8 cellular contexts compared by ENCODE assay signal in the genomic region with DNA sequence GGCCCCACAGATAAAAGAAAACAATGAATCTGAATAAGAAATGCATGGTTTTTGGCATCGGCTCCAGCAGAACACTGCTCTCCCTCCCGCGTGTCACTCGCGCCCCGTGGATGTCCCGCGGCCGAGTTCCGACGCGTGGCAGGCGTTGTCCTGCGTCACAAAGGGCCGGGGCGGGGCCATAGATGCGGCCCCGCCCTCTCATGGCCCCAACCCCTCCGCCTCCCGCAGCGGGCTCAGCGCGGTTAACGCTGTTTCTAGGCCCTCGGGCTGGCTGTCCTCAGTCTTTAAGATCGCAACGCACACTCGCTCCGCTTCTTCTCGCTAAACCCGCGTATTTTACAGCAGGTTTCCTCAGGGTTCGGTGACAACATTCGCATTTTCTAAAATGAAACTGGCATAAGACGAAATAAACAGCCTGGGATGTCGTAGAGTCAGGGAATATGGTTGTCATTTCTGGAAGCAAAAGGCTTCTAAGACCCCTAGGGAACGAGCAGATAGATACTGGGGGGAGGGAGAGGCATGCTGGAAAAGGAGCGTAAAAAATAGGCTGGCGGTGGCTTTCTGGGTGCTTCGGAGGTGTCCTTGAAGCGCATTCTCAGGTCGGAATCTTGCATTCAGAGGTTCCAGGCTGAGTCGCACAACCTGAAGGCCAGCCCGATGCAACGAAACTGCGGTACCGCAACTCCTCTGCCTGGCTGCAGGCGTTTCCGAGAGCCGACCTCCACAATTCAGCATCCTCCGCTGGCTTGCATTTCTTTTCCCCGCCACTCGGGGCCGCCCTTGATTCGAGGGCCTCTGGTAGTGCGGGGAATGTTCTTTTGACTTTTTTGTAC. TPM values are rescaled to one million over a fixed set of nuclear protein-coding genes. Genes with fewer than 3 reads are reported as not detected.
A peak's percentile ranks its signal among the peaks of the same experiment; 100 is the strongest.
DNase-seq lines count a peak whose midpoint lies in the region; ATAC-seq and TF ChIP-seq lines count a peak whose summit lies in the region.

A gene with protein sequence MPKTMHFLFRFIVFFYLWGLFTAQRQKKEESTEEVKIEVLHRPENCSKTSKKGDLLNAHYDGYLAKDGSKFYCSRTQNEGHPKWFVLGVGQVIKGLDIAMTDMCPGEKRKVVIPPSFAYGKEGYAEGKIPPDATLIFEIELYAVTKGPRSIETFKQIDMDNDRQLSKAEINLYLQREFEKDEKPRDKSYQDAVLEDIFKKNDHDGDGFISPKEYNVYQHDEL (minus strand): TSS at position 159 of the 833 bp plus-strand sequence. CDS start 101 bp downstream, at position 58.

- H3K27ac ChIP-seq in SK-N-SH (ENCODE audit: low read depth in 2 of 2, low read length in 1 of 2): peak within 1 kb of the TSS; percentile 78 to 91
- peak within 1 kb of the TSS; percentile 93 to 98 for H3K27ac ChIP-seq in thoracic aorta

- TF ChIP-seq EP300 in SK-N-SH (IDR thresholded peaks at IDR 0.05; ENCODE audit: borderline replicate concordance in 1 of 2, low read depth in 1 of 2, low read length in 1 of 2): no peak

- H3K4me3 ChIP-seq in GM06990 (replicated peaks; ENCODE audit: low read depth, low read length): peak within 1 kb of the TSS; percentile 76
- peak within 1 kb of the TSS; percentile 93 for H3K4me3 ChIP-seq in HFF-Myc (replicated peaks; ENCODE audit: low read depth, low read length)
- H3K4me3 ChIP-seq in NB4 (ENCODE audit: low read depth, low read length): peak within 1 kb of the TSS; percentile 95
- peak within 1 kb of the TSS; percentile 62 to 93 for H3K4me3 ChIP-seq in SK-N-SH (ENCODE audit: low read depth in 2 of 2, low read length in 1 of 2)
- H3K4me3 ChIP-seq in thoracic aorta: peak within 1 kb of the TSS; percentile 83

- peak within 1 kb of the TSS; percentile 90 to 95 for H3K27ac Mint-ChIP-seq in activated naive CD4-positive, alpha-beta T cell treated with anti-CD3 and anti-CD28 coated beads, Interleukin-2, amount 50 U/mL, for 72 hours
- H3K27ac Mint-ChIP-seq in glutamatergic neuron (ENCODE audit: unreplicated experiment) (peak within 1 kb of the TSS; percentile 100), osteocyte (ENCODE audit: unreplicated experiment) (peak within 1 kb of the TSS; percentile 100)

- peaks cover 4 to 5% of the 10 kb centered on the region in 2 donors for H3K36me3 Mint-ChIP-seq in activated naive CD4-positive, alpha-beta T cell treated with anti-CD3 and anti-CD28 coated beads, Interleukin-2, amount 50 U/mL, for 72 hours
- H3K36me3 Mint-ChIP-seq in glutamatergic neuron (ENCODE audit: unreplicated experiment): no peaks in the 10 kb centered on the region
- no peaks in the 10 kb centered on the region for H3K36me3 Mint-ChIP-seq in osteocyte (ENCODE audit: unreplicated experiment)

- TF ChIP-seq POLR2A in NB4 (IDR thresholded peaks at IDR 0.05; ENCODE audit: extremely low read depth, insufficient read length): peak; percentile 88

- ATAC-seq in activated naive CD4-positive, alpha-beta T cell treated with anti-CD3 and anti-CD28 coated beads, Interleukin-2, amount 50 U/mL, for 72 hours: peak; percentile 72 to 81
- peak; percentile 60 for ATAC-seq in thoracic aorta (ENCODE audit: insufficient number of reproducible peaks, low FRiP score, low read depth)

- POLR2A ChIA-PET in SK-N-SH (lab: Yijun Ruan, JAX): interaction anchor here (1.5 kb wide), 1 partner anchor 28 kb away, joined by 8 read pairs; a partner anchor contains a TSS

- 33% methylated on average over 51 of the region's 56 CpGs for WGBS in SK-N-SH (ENCODE audit: low lambda C conversion rate)

- H3F3A ChIP-seq in SK-N-SH (replicated peaks; ENCODE audit: insufficient read depth): peaks cover 16% of the 10 kb centered on the region

- no peaks in the 10 kb centered on the region for H3K9me2 ChIP-seq in SK-N-SH

- H4K20me1 ChIP-seq in SK-N-SH (ENCODE audit: insufficient read depth): peaks cover 27% of the 10 kb centered on the region

- H3K9me3 Mint-ChIP-seq in activated naive CD4-positive, alpha-beta T cell treated with anti-CD3 and anti-CD28 coated beads, Interleukin-2, amount 50 U/mL, for 72 hours: no peaks in the 10 kb centered on the region
- H3K9me3 Mint-ChIP-seq in glutamatergic neuron (ENCODE audit: unreplicated experiment) (peaks cover 5% of the 10 kb centered on the region), osteocyte (ENCODE audit: unreplicated experiment) (no peaks in the 10 kb centered on the region)

- peaks cover 64% of the 10 kb centered on the region for H3K79me2 ChIP-seq in SK-N-SH (ENCODE audit: insufficient read depth)

- peak; percentile 90 for DNase-seq in GM06990 (ENCODE audit: extremely low read depth, insufficient read length)
- DNase-seq in HFF-Myc (ENCODE audit: extremely low read depth, low read depth): peak; percentile 32
- DNase-seq in NB4 (ENCODE audit: low read depth): peak; percentile 88
- DNase-seq in SK-N-SH: peak; percentile 90
- DNase-seq in activated naive CD4-positive, alpha-beta T cell treated with anti-CD3 and anti-CD28 coated beads, Interleukin-2, amount 50 U/mL, for 72 hours (ENCODE audit: low spot score in 2 of 2): peak; percentile 78 to 83
- peak; percentile 89 for DNase-seq in glutamatergic neuron
- DNase-seq in osteocyte (ENCODE audit: extremely low spot score, unreplicated experiment): peak; percentile 91
- peak; percentile 41 for DNase-seq in thoracic aorta (ENCODE audit: low spot score)

- peak within 1 kb of the TSS; percentile 89 for H3K9ac ChIP-seq in SK-N-SH

- no peaks in the 10 kb centered on the region for H3K36me3 ChIP-seq in GM06990 (ENCODE audit: control insufficient read depth, insufficient read depth, low read length)
- peaks cover 0 to 5% of the 10 kb centered on the region in 2 experiments for H3K36me3 ChIP-seq in SK-N-SH (replicated peaks in 1 of 2; ENCODE audit: control insufficient read depth in 1 of 2, insufficient read depth in 2 of 2, low read length in 1 of 2)
- H3K36me3 ChIP-seq in thoracic aorta: no peaks in the 10 kb centered on the region

- no peaks in the 10 kb centered on the region for H3K9me3 ChIP-seq in SK-N-SH
- no peaks in the 10 kb centered on the region for H3K9me3 ChIP-seq in thoracic aorta

- H2AFZ ChIP-seq in SK-N-SH (ENCODE audit: low read depth): peak within 1 kb of the TSS; percentile 95

- TF ChIP-seq RAD21 in SK-N-SH (IDR thresholded peaks at IDR 0.05; ENCODE audit: low read length): no peak

- H3K4me1 Mint-ChIP-seq in glutamatergic neuron (ENCODE audit: low read depth, unreplicated experiment) (peaks cover 13% of the 10 kb centered on the region), osteocyte (ENCODE audit: unreplicated experiment) (peaks cover 56% of the 10 kb centered on the region)

- H3K4me1 ChIP-seq in SK-N-SH (ENCODE audit: control insufficient read depth in 1 of 2, insufficient read depth in 2 of 2, low read depth in 1 of 2, low read length in 1 of 2) (peaks cover 17 to 21% of the 10 kb centered on the region in 2 experiments), thoracic aorta (ENCODE audit: control insufficient read depth in 1 of 2, low read depth in 2 of 2) (peaks cover 40 to 52% of the 10 kb centered on the region in 2 donors)

- TF ChIP-seq CTCF in GM06990 (IDR thresholded peaks at IDR 0.05; ENCODE audit: insufficient read depth, low read length, poor library complexity, severe bottlenecking): peak; percentile 87
- peak; percentile 54 for TF ChIP-seq CTCF in HFF-Myc (IDR thresholded peaks at IDR 0.05; ENCODE audit: low read depth, low read length, missing control alignments)
- peak; percentile 59 for TF ChIP-seq CTCF in NB4 (IDR thresholded peaks at IDR 0.05; ENCODE audit: low read depth, low read length)
- TF ChIP-seq CTCF in SK-N-SH (IDR thresholded peaks at IDR 0.05): peak; percentile 55
- peak; percentile 70 for TF ChIP-seq CTCF in glutamatergic neuron (IDR thresholded peaks at IDR 0.05; ENCODE audit: partially characterized antibody, unreplicated experiment)
- TF ChIP-seq CTCF in osteocyte (IDR thresholded peaks at IDR 0.05): peak; percentile 70
- peak; percentile 38 for TF ChIP-seq CTCF in thoracic aorta (IDR thresholded peaks at IDR 0.05)

- H3K27me3 Mint-ChIP-seq in glutamatergic neuron (ENCODE audit: unreplicated experiment) (peaks cover 13% of the 10 kb centered on the region), osteocyte (ENCODE audit: unreplicated experiment) (no peaks in the 10 kb centered on the region)

- CTCF ChIA-PET in SK-N-SH (lab: Yijun Ruan, JAX): interaction anchor here (0.6 to 1.5 kb wide), 4 partner anchors 28 to 741 kb away, joined by 3 to 4 read pairs (median 3); a partner anchor contains a TSS

- H3K27me3 ChIP-seq in GM06990 (replicated peaks; ENCODE audit: control insufficient read depth, insufficient read depth, low read length) (no peaks in the 10 kb centered on the region), SK-N-SH (ENCODE audit: insufficient read depth) (no peaks in the 10 kb centered on the region), thoracic aorta (replicated peaks; ENCODE audit: insufficient read depth) (no peaks in the 10 kb centered on the region)

- H3K4me2 ChIP-seq in SK-N-SH: peak within 1 kb of the TSS; percentile 80

- H3K4me3 Mint-ChIP-seq in glutamatergic neuron (ENCODE audit: unreplicated experiment) (peak within 1 kb of the TSS; percentile 95), osteocyte (ENCODE audit: unreplicated experiment) (peak within 1 kb of the TSS; percentile 94)

TF ChIP-seq in SK-N-SH, 30 proteins besides CTCF, POLR2A, EP300 and RAD21 (continues in another document):
- TF ChIP-seq TCF12 (IDR thresholded peaks at IDR 0.05): no peak
- peak; percentile 34 for TF ChIP-seq CHD2 (IDR thresholded peaks at IDR 0.05; ENCODE audit: low read length, partially characterized antibody)
- TF ChIP-seq SMC3 (IDR thresholded peaks at IDR 0.05; ENCODE audit: low read depth, low read length): no peak
- no peak for TF ChIP-seq JUND (IDR thresholded peaks at IDR 0.05)

RNA-seq across cellular contexts. Expression of the gene that starts here (rescaled TPM):
- polyA plus RNA-seq in SK-N-SH (2012; rRNA removed): 34.7 and 35.6 TPM in 2 replicates
- polyA plus RNA-seq in SK-N-SH (2012; cell fraction: cytosol; rRNA removed): 50.4 and 59.5 TPM in 2 replicates
- polyA plus RNA-seq in SK-N-SH (2012; cell fraction: nucleus; rRNA removed): 20.1 and 20.2 TPM in 2 replicates
- total RNA-seq in activated naive CD4-positive, alpha-beta T cell treated with anti-CD3 and anti-CD28 coated beads, Interleukin-2, amount 50 U/mL, for 72 hours: 1 to 10 TPM; 1.6 to 2.8 TPM
- 21.2 TPM for total RNA-seq in glutamatergic neuron (ENCODE audit: unreplicated experiment)
- total RNA-seq in osteocyte: 49.9 and 57.0 TPM in 2 replicates
- 10 to 100 TPM; 20.1 to 21.8 TPM for total RNA-seq in thoracic aorta

Comparison
In these comparisons a context has a peak if more than half of its experiments do, and no peak if none do; other contexts are left out.
1. Peak in every context shown above with its lines: DNase-seq, ATAC-seq, H3K4me3 ChIP-seq and H3K27ac ChIP-seq.
2. DNase-seq: peak in every context shown above with its lines; median percentile 91 in osteocyte; 90 in GM06990; 90 in SK-N-SH; 89 in glutamatergic neuron; 88 in NB4; 80 in activated naive CD4-positive, alpha-beta T cell treated with anti-CD3 and anti-CD28 coated beads, Interleukin-2, amount 50 U/mL, for 72 hours; 41 in thoracic aorta; 32 in HFF-Myc.